Comparison of ENCODE assay signal across 12 cellular contexts in genomic region chr17:299546-299945, GRCh38.
"Had no signal": no experiment of that assay in that cellular context is flagged by ENCODE, and none has a peak within 500 bp of the region (broad histone marks: within the 10 kb centered on the region; RNA-seq: fewer than 3 reads in every experiment).

No MANE protein-coding gene starts in this region.

- H3K9me3 ChIP-seq: esophagus squamous epithelium had no signal

- H3K4me3 ChIP-seq: dorsolateral prefrontal cortex, esophagus squamous epithelium had no signal

- H3K27ac Mint-ChIP-seq: activated naive CD8-positive, alpha-beta T cell had no signal

- H3K36me3 ChIP-seq: brain microvascular endothelial cell had no signal

- H3K4me3 Mint-ChIP-seq: activated naive CD8-positive, alpha-beta T cell; neural crest cell had no signal

- ATAC-seq: activated CD4-positive, CD25-positive, alpha-beta regulatory T cell treated with anti-CD3 and anti-CD28 coated beads, Interleukin-2, amount 50 U/mL, for 24 hours had no signal

- H3K27me3 Mint-ChIP-seq: activated naive CD8-positive, alpha-beta T cell had no signal

- H3K27ac ChIP-seq: brain microvascular endothelial cell, dorsolateral prefrontal cortex, parathyroid adenoma had no signal

- H3K9me3 Mint-ChIP-seq: neural crest cell had no signal

- H3K4me1 ChIP-seq: parathyroid adenoma had no signal

- DNase-seq: activated effector memory CD4-positive, alpha-beta T cell treated with Interleukin-2 at 50 U/mL for 16 hours; activated T-cell treated with anti-CD3 and anti-CD28 coated beads, Interleukin-2, amount 50 U/mL, for 1 hour; amygdala; esophagus squamous epithelium; foreskin fibroblast; mesendoderm had no signal

- H3K36me3 Mint-ChIP-seq: activated naive CD8-positive, alpha-beta T cell had no signal
